12 cellular contexts compared by ENCODE assay signal in the genomic region with DNA sequence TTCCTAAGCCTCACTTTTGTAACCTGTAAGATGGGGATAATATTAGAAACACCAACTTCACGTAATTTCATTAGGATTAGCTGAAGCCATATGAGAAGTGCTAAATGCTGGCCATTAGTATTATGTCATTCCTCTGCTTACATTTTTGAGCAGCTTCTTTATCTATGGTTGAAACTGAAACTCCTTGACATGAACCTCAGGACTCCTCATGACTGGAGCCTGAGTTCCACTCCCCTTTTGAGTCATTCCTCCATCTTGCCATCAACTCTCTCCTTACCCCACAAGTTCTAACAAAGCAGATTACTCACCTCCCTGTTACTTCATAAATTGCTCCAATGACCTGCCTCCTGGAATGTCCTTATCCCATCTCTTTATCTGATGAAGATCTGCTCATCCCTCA.
DNase-seq lines count a peak whose midpoint lies in the region; ATAC-seq and TF ChIP-seq lines count a peak whose summit lies in the region.
"Had no signal": no experiment of that assay in that cellular context is flagged by ENCODE, and none has a peak within 500 bp of the region (broad histone marks: within the 10 kb centered on the region; RNA-seq: fewer than 3 reads in every experiment).

No MANE protein-coding gene starts in this region.

- no peaks in the 10 kb centered on the region for H3K4me1 ChIP-seq in vagina

- H3K36me3 ChIP-seq in vagina: no peaks in the 10 kb centered on the region
- H3K36me3 ChIP-seq: cardiac muscle cell had no signal

- no peak overlapping the region for H3K27ac ChIP-seq in vagina
- H3K27ac ChIP-seq: cardiac muscle cell, SK-N-MC had no signal

- in situ Hi-C loops in ACHN (cut with HindIII; ENCODE audit: low pct_ligation_motif_present, low pct_unique_long_range_greater_than_20kb, low sequenced_read_pairs): no loop called here

- H3K4me3 ChIP-seq in vagina: no peak overlapping the region
- H3K4me3 ChIP-seq: cardiac muscle cell, lung, SK-N-MC had no signal

- ATAC-seq in GM19043 (IDR thresholded peaks at IDR 0.05; ENCODE audit: low read depth, unreplicated experiment) (peak; percentile 84), HG02642 (IDR thresholded peaks at IDR 0.05; ENCODE audit: poor library complexity, unreplicated experiment) (peak; percentile 84)
- ATAC-seq: activated CD8-positive, alpha-beta memory T cell treated with anti-CD3 and anti-CD28 coated beads, Interleukin-2, amount 10 ng/mL, durations not matched to agents 7 days and 5 days had no signal

- intact Hi-C loops in vagina (cut with DNase I): no loop called here

- TF ChIP-seq CTCF in vagina (IDR thresholded peaks at IDR 0.05): no peak

- no peaks in the 10 kb centered on the region for H3K27me3 ChIP-seq in vagina
- H3K27me3 ChIP-seq: cardiac muscle cell had no signal

- peak; percentile 17 for DNase-seq in LHCN-M2 (ENCODE audit: low read depth)
- DNase-seq in non-pigmented ciliary epithelial cell (ENCODE audit: low read depth): peak; percentile 20
- no peak for DNase-seq in vagina (ENCODE audit: extremely low spot score in 2 of 2)
- DNase-seq in ACHN: no peak
- DNase-seq in SW480 (ENCODE audit: low spot score): no peak
- DNase-seq: activated CD8-positive, alpha-beta memory T cell treated with anti-CD3 and anti-CD28 coated beads, Interleukin-2, amount 10 ng/mL, durations not matched to agents 7 days and 5 days; NCI-H2171 had no signal

- no peak for TF ChIP-seq POLR2A in vagina (IDR thresholded peaks at IDR 0.05)

- H3K9me3 ChIP-seq in vagina: no peaks in the 10 kb centered on the region

Comparison
In these comparisons a context has a peak if more than half of its experiments do, and no peak if none do; other contexts are left out.
1. DNase-seq: peak in LHCN-M2 (single experiment) and non-pigmented ciliary epithelial cell (single experiment); none in vagina (0 of 2), ACHN (single experiment) and SW480 (single experiment).